8 cellular contexts compared by ENCODE assay signal in genomic region chr17:82781894-82782274, GRCh38. TPM values are rescaled to one million over a fixed set of nuclear protein-coding genes. Genes with fewer than 3 reads are reported as not detected.
DNase-seq lines count a peak whose midpoint lies in the region; ATAC-seq and TF ChIP-seq lines count a peak whose summit lies in the region.

No MANE protein-coding gene starts in this region.

- no peak for TF ChIP-seq POLR2A in HCT116 (IDR thresholded peaks at IDR 0.05; ENCODE audit: borderline replicate concordance, extremely low read depth, insufficient read depth, insufficient read length)

- CTCF ChIA-PET in HCT116 (lab: Charles Lee), result interaction anchor here (0.8 to 2.6 kb wide), 5 partner anchors 11 to 151 kb away, joined by 3 to 26 read pairs (median 4); no protein-coding TSS in a partner anchor

- intact Hi-C loops in HCT116 (cut with micrococcal nuclease), result loop anchor here (1.0 kb wide), 1 partner anchor 131 kb away; no protein-coding TSS in a partner anchor

- ATAC-seq in HCT116, result peak; percentile 98
- ATAC-seq in activated CD4-positive, CD25-positive, alpha-beta regulatory T cell treated with anti-CD3 and anti-CD28 coated beads, Interleukin-2, amount 50 U/mL, for 24 hours, result peak; percentile 99 to 100
- ATAC-seq in GM18502 (IDR thresholded peaks at IDR 0.05; ENCODE audit: poor library complexity, unreplicated experiment), result no peak

- peak; percentile 100 for TF ChIP-seq RAD21 in HCT116 (IDR thresholded peaks at IDR 0.05; ENCODE audit: low read depth)

- TF ChIP-seq CTCF in HCT116 (IDR thresholded peaks at IDR 0.05 in 2 of 3, conservative IDR thresholded peaks at IDR 0.05 in 1 of 3; ENCODE audit: borderline replicate concordance in 1 of 3, insufficient read depth in 1 of 3, low read depth in 2 of 3, low read length in 2 of 3) (peak; percentile 99), kidney epithelial cell (IDR thresholded peaks at IDR 0.05; ENCODE audit: insufficient read depth, low read length, poor library complexity, severe bottlenecking) (peak; percentile 99)

- no peaks in the 10 kb centered on the region for H3K9me2 ChIP-seq in HCT116 (ENCODE audit: insufficient read depth)

- H3K79me2 ChIP-seq in HCT116 (ENCODE audit: insufficient read depth, low read length), result peaks cover 31% of the 10 kb centered on the region

- POLR2A ChIA-PET in HCT116 (lab: Charles Lee), result no interaction called here

- no TSS peak for BruUV-seq in HCT116 (replicated peaks; lab: Mats Ljungman, UMichigan)

- no peaks in the 10 kb centered on the region for H3K4me1 ChIP-seq in HCT116 (ENCODE audit: control insufficient read depth in 1 of 2, insufficient read depth in 2 of 2, low read length in 2 of 2)

- RAD21 ChIA-PET in HCT116 (lab: Charles Lee; ENCODE audit: low non-redundant PET in 1 of 2, low total read pairs in 2 of 2, uncharacterized antibody in 2 of 2, unreplicated experiment in 2 of 2), result interaction anchor here (1.0 to 1.2 kb wide), 2 partner anchors 82 to 132 kb away, joined by 3 to 6 read pairs (median 6); no protein-coding TSS in a partner anchor

- peak; percentile 43 for DNase-seq in CMK (ENCODE audit: low read depth)
- peak; percentile 36 for DNase-seq in HCT116 (ENCODE audit: low read depth, low spot score)
- peak; percentile 81 for DNase-seq in NCI-H345 (lab: John Stamatoyannopoulos, UW)
- peak in 58 of 61 donors; percentile 16 to 80 (median 51) for DNase-seq in caudate nucleus (lab: John Stamatoyannopoulos, UW)
- DNase-seq in kidney epithelial cell (ENCODE audit: low read depth), result peak; percentile 23
- peak; percentile 76 to 81 for DNase-seq in stimulated activated CD4-positive, alpha-beta T cell treated with anti-CD3 and anti-CD28 coated beads, Interleukin-1b, Interleukin-23, amount 100 ng/mL, for 4 hours (ENCODE audit: low read depth in 2 of 2)

- H3K4me3 ChIP-seq in HCT116 (replicated peaks in 1 of 2; ENCODE audit: low read depth in 1 of 2, low read length in 2 of 2) (no peak overlapping the region), kidney epithelial cell (ENCODE audit: low read depth, low read length) (no peak overlapping the region)

- no peak overlapping the region for H3K4me2 ChIP-seq in HCT116 (ENCODE audit: low read length)

- H3K27me3 ChIP-seq in HCT116 (ENCODE audit: insufficient read depth, low read length) (no peaks in the 10 kb centered on the region), kidney epithelial cell (ENCODE audit: control insufficient read depth, insufficient read depth, low read length) (no peaks in the 10 kb centered on the region)

- H3K27ac ChIP-seq in HCT116 (ENCODE audit: low read depth, low read length), result no peak overlapping the region
- no peak overlapping the region for H3K27ac ChIP-seq in caudate nucleus (ENCODE audit: low read depth, low read length)

- H3K36me3 ChIP-seq in HCT116 (ENCODE audit: control insufficient read depth in 1 of 2, insufficient read depth in 2 of 2, low read length in 2 of 2) (peaks cover 8 to 19% of the 10 kb centered on the region in 2 experiments; a peak in 3 of 4 replicates), kidney epithelial cell (ENCODE audit: control insufficient read depth, insufficient read depth, low read length) (no peaks in the 10 kb centered on the region)

- H2AFZ ChIP-seq in HCT116 (ENCODE audit: low read depth, low read length, poor library complexity, severe bottlenecking), result no peak overlapping the region

- no peak overlapping the region for H3K9ac ChIP-seq in HCT116 (ENCODE audit: low read length)

- H3K9me3 ChIP-seq in HCT116 (ENCODE audit: control insufficient read depth in 1 of 2, insufficient read depth in 1 of 2, low read depth in 1 of 2, low read length in 2 of 2), result no peaks in the 10 kb centered on the region

- H4K20me1 ChIP-seq in HCT116 (ENCODE audit: insufficient read depth), result no peaks in the 10 kb centered on the region

TF ChIP-seq in HCT116, 20 proteins besides CTCF, POLR2A, EP300 and RAD21:
- TF ChIP-seq EZH2phosphoT487 (IDR thresholded peaks at IDR 0.05; ENCODE audit: borderline replicate concordance) (no peak), EGR1 (IDR thresholded peaks at IDR 0.05; ENCODE audit: low read depth) (no peak), TCF7L2 (IDR thresholded peaks at IDR 0.05; ENCODE audit: borderline replicate concordance, extremely low read depth, insufficient read depth, insufficient read length) (no peak), YY1 (IDR thresholded peaks at IDR 0.05; ENCODE audit: extremely low read depth, insufficient replicate concordance, low read depth, low read length) (no peak), JUND (IDR thresholded peaks at IDR 0.05) (no peak), ZNF274 (IDR thresholded peaks at IDR 0.05; ENCODE audit: low read depth, low read length) (no peak), ZBTB33 (IDR thresholded peaks at IDR 0.05; ENCODE audit: extremely low read depth, insufficient replicate concordance, low read length) (no peak), REST (IDR thresholded peaks at IDR 0.05; ENCODE audit: low read depth) (no peak), SIN3A (IDR thresholded peaks at IDR 0.05; ENCODE audit: low read depth) (no peak), EZH2 (IDR thresholded peaks at IDR 0.05) (no peak), SP1 (IDR thresholded peaks at IDR 0.05; ENCODE audit: low read depth) (no peak), CEBPB (IDR thresholded peaks at IDR 0.05; ENCODE audit: low read depth) (no peak), CBX3 (IDR thresholded peaks at IDR 0.05; ENCODE audit: low read depth) (no peak), ZFX (IDR thresholded peaks at IDR 0.05) (no peak), POLR2AphosphoS5 (IDR thresholded peaks at IDR 0.05; ENCODE audit: low read depth, low read length) (no peak), FOSL1 (IDR thresholded peaks at IDR 0.05; ENCODE audit: low read depth) (no peak), SRF (IDR thresholded peaks at IDR 0.05; ENCODE audit: low read depth) (no peak)
- TF ChIP-seq, protein P1, sequence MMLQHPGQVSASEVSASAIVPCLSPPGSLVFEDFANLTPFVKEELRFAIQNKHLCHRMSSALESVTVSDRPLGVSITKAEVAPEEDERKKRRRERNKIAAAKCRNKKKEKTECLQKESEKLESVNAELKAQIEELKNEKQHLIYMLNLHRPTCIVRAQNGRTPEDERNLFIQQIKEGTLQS (IDR thresholded peaks at IDR 0.05), result no peak
- TF ChIP-seq, protein P2, sequence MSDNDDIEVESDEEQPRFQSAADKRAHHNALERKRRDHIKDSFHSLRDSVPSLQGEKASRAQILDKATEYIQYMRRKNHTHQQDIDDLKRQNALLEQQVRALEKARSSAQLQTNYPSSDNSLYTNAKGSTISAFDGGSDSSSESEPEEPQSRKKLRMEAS (IDR thresholded peaks at IDR 0.05), result no peak

RNA-seq across cellular contexts. Expression of gene TBCD, which starts 30.0 kb away (rescaled TPM):
- 152 TPM for total RNA-seq in HCT116 (2021; ENCODE audit: unreplicated experiment)
- 140 and 154 TPM in 2 replicates for polyA plus RNA-seq in HCT116 (2012)
- total RNA-seq in kidney epithelial cell, result 69.6 and 79.6 TPM in 2 replicates

RNA-seq across cellular contexts. Expression of gene FN3K, which starts 46.5 kb away (rescaled TPM):
- total RNA-seq in HCT116 (2021; ENCODE audit: unreplicated experiment), result 9.9 TPM
- 8.6 and 10.7 TPM in 2 replicates for polyA plus RNA-seq in HCT116 (2012)
- total RNA-seq in kidney epithelial cell, result 5.8 and 12.1 TPM in 2 replicates

RNA-seq across cellular contexts. Expression of gene ZNF750, which starts 57.9 kb away (rescaled TPM):
- total RNA-seq in HCT116 (2021; ENCODE audit: unreplicated experiment) (not detected), kidney epithelial cell (0.55 and 0.84 TPM in 2 replicates)
- polyA plus RNA-seq in HCT116 (2012), result 0.04 and 0.05 TPM in 2 replicates

Comparison
In these comparisons a context has a peak if more than half of its experiments do, and no peak if none do; other contexts are left out.
1. DNase-seq: peak in every context shown above with its lines; median percentile 81 in NCI-H345; 78 in stimulated activated CD4-positive, alpha-beta T cell treated with anti-CD3 and anti-CD28 coated beads, Interleukin-1b, Interleukin-23, amount 100 ng/mL, for 4 hours; 51 in caudate nucleus; 43 in CMK; 36 in HCT116; 23 in kidney epithelial cell.